32 cellular contexts compared by ENCODE assay signal in the genomic region with DNA sequence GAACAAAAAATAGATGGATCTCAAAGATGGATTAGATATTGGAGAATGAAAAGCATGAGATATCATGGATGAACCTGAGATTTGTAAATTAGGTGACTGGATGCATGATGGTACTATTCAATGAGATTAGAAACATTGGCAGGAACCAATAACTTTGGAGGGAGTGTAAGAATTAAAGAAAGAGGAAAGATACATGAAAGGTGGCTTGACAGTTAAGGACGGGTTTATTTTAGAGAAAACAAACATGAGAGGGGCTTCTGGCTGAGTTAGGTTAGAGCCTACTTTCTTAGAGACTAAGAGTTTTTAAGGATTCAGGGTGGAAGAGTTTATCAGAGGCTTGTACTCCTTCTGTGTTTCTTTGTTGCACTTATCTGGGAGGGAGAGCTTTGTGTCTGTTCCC. TPM values are rescaled to one million over a fixed set of nuclear protein-coding genes. Genes with fewer than 3 reads are reported as not detected.
"Had no signal": no experiment of that assay in that cellular context is flagged by ENCODE, and none has a peak within 500 bp of the region (broad histone marks: within the 10 kb centered on the region; RNA-seq: fewer than 3 reads in every experiment).

No MANE protein-coding gene starts in this region.

- H3K9me3 Mint-ChIP-seq: natural killer cell treated with Interleukin-12 subunit alpha and Interleukin-12 subunit beta and Interleukin-15 and Interleukin-18, amount 100 ng/mL, for 72 hours; stimulated activated memory B cell treated with anti-CD40 and anti-IgM and Interleukin-4, amounts not matched to agents 10 μg/mL and 1 μg/mL and 100 μg/mL, for 72 hours; stimulated activated naive CD8-positive, alpha-beta T cell treated with anti-CD3 and anti-CD28 coated beads, Interleukin-15, amount 100 ng/mL, for 72 hours had no signal

- DNase-seq: kidney glomerular epithelial cell; left cardiac atrium; left ventricle myocardium superior; lower lobe of right lung; mammary epithelial cell; mesendoderm; naive thymus-derived CD4-positive, alpha-beta T cell; ovary; right lobe of liver; stimulated activated CD4-positive, alpha-beta T cell treated with anti-CD3 and anti-CD28 coated beads, Interleukin-1b, Interleukin-23, amount 100 ng/mL, for 48 hours; stimulated activated CD4-positive, alpha-beta T cell treated with anti-CD3 and anti-CD28 coated beads, Interleukin-2, amount 100 ng/mL, for 48 hours; stimulated activated CD4-positive, alpha-beta T cell treated with anti-CD3 and anti-CD28 coated beads, Interleukin-4, amount 100 ng/mL, for 4 hours; stimulated activated CD8-positive, alpha-beta memory T cell treated with anti-CD3 and anti-CD28 coated beads, Interleukin-4, amount 100 ng/mL, for 48 hours; stimulated activated naive CD4-positive, alpha-beta T cell treated with Interleukin-2 at 50 U/mL for 16 hours; stimulated activated naive CD8-positive, alpha-beta T cell treated with anti-CD3 and anti-CD28 coated beads, Interleukin-15, amount 100 ng/mL, for 72 hours; substantia nigra; uterus had no signal

- ATAC-seq: left cardiac atrium; left lobe of liver; left ventricle myocardium superior; lower lobe of right lung; naive thymus-derived CD4-positive, alpha-beta T cell; natural killer cell treated with Interleukin-12 subunit alpha and Interleukin-12 subunit beta and Interleukin-15 and Interleukin-18, amount 100 ng/mL, for 72 hours; right lobe of liver; stimulated activated memory B cell treated with anti-CD40 and anti-IgM and Interleukin-4, amounts not matched to agents 10 μg/mL and 1 μg/mL and 100 μg/mL, for 72 hours; stimulated activated naive CD8-positive, alpha-beta T cell treated with anti-CD3 and anti-CD28 coated beads, Interleukin-15, amount 100 ng/mL, for 72 hours had no signal

- H3K4me1 Mint-ChIP-seq: naive thymus-derived CD4-positive, alpha-beta T cell; stimulated activated naive CD8-positive, alpha-beta T cell treated with anti-CD3 and anti-CD28 coated beads, Interleukin-15, amount 100 ng/mL, for 72 hours had no signal

- H3K27ac Mint-ChIP-seq: mesothelial cell of epicardium; naive thymus-derived CD4-positive, alpha-beta T cell; natural killer cell treated with Interleukin-12 subunit alpha and Interleukin-12 subunit beta and Interleukin-15 and Interleukin-18, amount 100 ng/mL, for 72 hours; progenitor cell of endocrine pancreas; stimulated activated naive CD8-positive, alpha-beta T cell treated with anti-CD3 and anti-CD28 coated beads, Interleukin-15, amount 100 ng/mL, for 72 hours; type B pancreatic cell had no signal

- H3K36me3 Mint-ChIP-seq: mesothelial cell of epicardium; naive thymus-derived CD4-positive, alpha-beta T cell; natural killer cell treated with Interleukin-12 subunit alpha and Interleukin-12 subunit beta and Interleukin-15 and Interleukin-18, amount 100 ng/mL, for 72 hours; stimulated activated memory B cell treated with anti-CD40 and anti-IgM and Interleukin-4, amounts not matched to agents 10 μg/mL and 1 μg/mL and 100 μg/mL, for 72 hours; type B pancreatic cell had no signal

- H3K27me3 Mint-ChIP-seq: stimulated activated memory B cell treated with anti-CD40 and anti-IgM and Interleukin-4, amounts not matched to agents 10 μg/mL and 1 μg/mL and 100 μg/mL, for 72 hours had no signal

- FAIRE-seq: keratinocyte had no signal

- H3K4me3 Mint-ChIP-seq: mesothelial cell of epicardium; naive thymus-derived CD4-positive, alpha-beta T cell; natural killer cell treated with Interleukin-12 subunit alpha and Interleukin-12 subunit beta and Interleukin-15 and Interleukin-18, amount 100 ng/mL, for 72 hours; stimulated activated memory B cell treated with anti-CD40 and anti-IgM and Interleukin-4, amounts not matched to agents 10 μg/mL and 1 μg/mL and 100 μg/mL, for 72 hours; stimulated activated naive CD8-positive, alpha-beta T cell treated with anti-CD3 and anti-CD28 coated beads, Interleukin-15, amount 100 ng/mL, for 72 hours; type B pancreatic cell had no signal

RNA-seq across cellular contexts. Expression of a gene that starts 26.3 kb away (rescaled TPM):
- total RNA-seq: left cardiac atrium; left ventricle myocardium superior; mesothelial cell of epicardium; natural killer cell treated with Interleukin-12 subunit alpha and Interleukin-12 subunit beta and Interleukin-15 and Interleukin-18, amount 100 ng/mL, for 72 hours; pulmonary artery endothelial cell; renal cortical epithelial cell; right atrium auricular region; skeletal muscle tissue; smooth muscle cell; tibial nerve; ureter had no signal
- polyA plus RNA-seq: keratinocyte, neural cell, smooth muscle cell had no signal
